In the genomic region with DNA sequence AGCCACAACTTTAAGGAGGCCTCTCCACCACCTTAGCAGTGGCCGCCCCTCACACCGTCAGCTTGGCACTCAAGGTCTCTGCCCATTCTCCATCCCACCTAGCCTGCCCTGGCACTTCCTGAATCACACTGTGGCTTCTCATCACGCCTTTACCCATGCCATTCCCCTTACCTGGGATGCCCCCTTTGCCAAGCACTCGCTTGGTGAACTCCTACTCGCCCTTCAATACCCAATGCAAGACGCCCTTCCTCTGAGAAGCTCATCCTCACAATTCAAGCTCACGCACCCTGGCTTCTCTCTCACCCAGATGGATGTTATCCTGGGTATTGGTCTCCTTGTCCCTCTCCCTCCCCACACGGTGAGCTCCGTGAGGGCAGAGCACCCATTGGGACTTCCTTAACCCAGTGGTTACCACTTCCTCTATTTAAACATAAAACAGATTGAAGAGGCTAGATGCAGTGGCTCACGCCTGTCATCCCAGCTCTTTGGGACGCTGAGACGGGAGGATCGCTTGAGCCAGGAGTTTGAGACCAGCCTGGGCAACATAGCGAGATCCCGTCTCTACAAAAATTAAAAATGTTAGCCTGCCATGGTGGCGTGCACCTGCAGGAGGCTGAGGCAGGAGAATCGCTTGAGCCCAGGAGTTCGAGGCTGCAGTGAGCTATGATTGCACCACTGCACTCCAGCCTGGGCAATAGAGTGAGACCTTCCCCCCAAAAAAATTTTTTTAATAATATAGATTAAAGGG, we compare ENCODE assay signal across 1 cellular context.
A peak's percentile ranks its signal among the peaks of the same experiment; 100 is the strongest.
TF ChIP-seq lines count a peak whose summit lies in the region.

No MANE protein-coding gene starts in this region.

TF ChIP-seq in GM12878, 131 proteins besides CTCF, POLR2A, EP300 and RAD21:
- no peak for TF ChIP-seq RBBP5 (conservative IDR thresholded peaks at IDR 0.05)
- TF ChIP-seq SPI1 (IDR thresholded peaks at IDR 0.05; ENCODE audit: borderline replicate concordance, insufficient read depth, low read depth, low read length), result peak; percentile 49; the same call in 1 of the 2 replicates
TF ChIP-seq in GM12878: peak in this region for 1.
